Comparison of ENCODE assay signal across 8 cellular contexts in the genomic region with DNA sequence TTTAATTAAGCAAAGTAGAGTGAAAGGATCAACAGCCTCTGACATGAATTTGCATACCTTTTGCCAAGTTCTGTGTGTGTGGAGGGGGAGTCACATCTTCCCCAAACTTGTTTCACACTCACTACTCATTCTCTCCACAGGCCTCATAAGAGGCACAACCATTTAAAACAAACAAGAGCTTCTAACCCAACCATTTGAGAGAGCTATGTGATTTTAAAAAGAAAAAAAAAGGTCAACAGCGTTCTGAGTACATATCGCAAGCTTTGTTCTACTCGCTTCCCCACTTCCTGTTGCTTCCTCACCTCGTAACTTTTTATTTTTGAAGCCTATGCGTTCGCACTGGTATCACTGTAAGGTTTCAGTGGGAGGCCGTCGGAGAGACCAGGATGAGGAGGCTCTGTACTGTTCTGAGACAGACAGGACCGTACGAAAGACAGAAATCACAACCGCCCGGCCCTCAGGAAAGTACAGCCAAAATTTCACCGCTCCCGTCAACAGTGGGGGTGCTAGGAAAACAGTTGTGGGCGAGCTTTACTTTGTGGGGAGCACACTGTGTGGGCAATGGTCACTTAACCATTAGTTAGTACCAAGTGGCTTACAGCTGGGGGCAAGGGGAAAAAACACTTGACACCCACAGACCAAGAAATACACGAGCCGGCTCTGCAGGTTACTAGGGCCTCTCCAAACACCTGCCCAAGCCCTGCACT.
DNase-seq lines count a peak whose midpoint lies in the region; ATAC-seq and TF ChIP-seq lines count a peak whose summit lies in the region.

No MANE protein-coding gene starts in this region.

- H3K27me3 ChIP-seq in Peyer's patch (no peaks in the 10 kb centered on the region), hepatocyte (no peaks in the 10 kb centered on the region)

- H4K20me1 ChIP-seq in hepatocyte (ENCODE audit: insufficient read depth, poor library complexity, severe bottlenecking), result peaks cover 13% of the 10 kb centered on the region

- H2AFZ ChIP-seq in hepatocyte, result no peak overlapping the region

- ATAC-seq in GM18868 (IDR thresholded peaks at IDR 0.05; ENCODE audit: unreplicated experiment), result peak; percentile 50
- ATAC-seq in HG03280 (IDR thresholded peaks at IDR 0.05; ENCODE audit: unreplicated experiment), result no peak

- H3K4me1 ChIP-seq in Peyer's patch (peaks cover 0 to 28% (median 18%) of the 10 kb centered on the region in 4 donors), hepatocyte (ENCODE audit: insufficient read depth) (peaks cover 7% of the 10 kb centered on the region)

- H3K4me3 ChIP-seq in Peyer's patch (no peak overlapping the region), hepatocyte (no peak overlapping the region)

- H3K27ac ChIP-seq in Peyer's patch (peak overlapping the region; percentile 68 to 77 (median 71)), hepatocyte (no peak overlapping the region)

- 82% methylated on average over 17 of the region's 17 CpGs for WGBS in hepatocyte (ENCODE audit: low lambda C conversion rate, missing lambda C conversion rate)

- H3K4me2 ChIP-seq in hepatocyte, result no peak overlapping the region

- DNase-seq in Peyer's patch, result peak in 2 of 3 donors; percentile 65 to 85
- peak; percentile 71 for DNase-seq in activated naive CD4-positive, alpha-beta T cell treated with anti-CD3 and anti-CD28 coated beads, Interleukin-2, amount 50 U/mL, for 16 hours
- DNase-seq in stimulated activated CD4-positive, alpha-beta T cell treated with anti-CD3 and anti-CD28 coated beads, Interleukin-4, amount 100 ng/mL, for 24 hours, result peak; percentile 81
- no peak for DNase-seq in NOMO-1 treated with DMSO at 0.1 percent for 48 hours (lab: John Stamatoyannopoulos, UW; ENCODE audit: unreplicated experiment)
- DNase-seq in NCI-H1105 treated with DMSO at 0.1 percent for 48 hours (lab: John Stamatoyannopoulos, UW), result no peak
- no peak for DNase-seq in hepatocyte (ENCODE audit: low spot score)

- peak in 1 of 2 donors; percentile 26 for TF ChIP-seq POLR2A in Peyer's patch (IDR thresholded peaks at IDR 0.05)

- H3K9me2 ChIP-seq in hepatocyte (replicated peaks; ENCODE audit: insufficient read depth), result no peaks in the 10 kb centered on the region

- peaks cover 72% of the 10 kb centered on the region for H3K79me2 ChIP-seq in hepatocyte

- H3K9me3 ChIP-seq in Peyer's patch, result no peaks in the 10 kb centered on the region
- H3K9me3 ChIP-seq in hepatocyte (ENCODE audit: low read depth), result no peaks in the 10 kb centered on the region

- H3K36me3 ChIP-seq in Peyer's patch (no peaks in the 10 kb centered on the region), hepatocyte (replicated peaks; ENCODE audit: insufficient read depth, low read depth) (no peaks in the 10 kb centered on the region)

- TF ChIP-seq CTCF in Peyer's patch (IDR thresholded peaks at IDR 0.05) (no peak), hepatocyte (IDR thresholded peaks at IDR 0.05; ENCODE audit: poor library complexity) (no peak)

Comparison
In these comparisons a context has a peak if more than half of its experiments do, and no peak if none do; other contexts are left out.
1. DNase-seq: peak in Peyer's patch (2 of 3), activated naive CD4-positive, alpha-beta T cell treated with anti-CD3 and anti-CD28 coated beads, Interleukin-2, amount 50 U/mL, for 16 hours (single experiment) and stimulated activated CD4-positive, alpha-beta T cell treated with anti-CD3 and anti-CD28 coated beads, Interleukin-4, amount 100 ng/mL, for 24 hours (single experiment); none in NOMO-1 treated with DMSO at 0.1 percent for 48 hours (single experiment), NCI-H1105 treated with DMSO at 0.1 percent for 48 hours (single experiment) and hepatocyte (single experiment).